Comparison of ENCODE assay signal across 8 cellular contexts in the genomic region with DNA sequence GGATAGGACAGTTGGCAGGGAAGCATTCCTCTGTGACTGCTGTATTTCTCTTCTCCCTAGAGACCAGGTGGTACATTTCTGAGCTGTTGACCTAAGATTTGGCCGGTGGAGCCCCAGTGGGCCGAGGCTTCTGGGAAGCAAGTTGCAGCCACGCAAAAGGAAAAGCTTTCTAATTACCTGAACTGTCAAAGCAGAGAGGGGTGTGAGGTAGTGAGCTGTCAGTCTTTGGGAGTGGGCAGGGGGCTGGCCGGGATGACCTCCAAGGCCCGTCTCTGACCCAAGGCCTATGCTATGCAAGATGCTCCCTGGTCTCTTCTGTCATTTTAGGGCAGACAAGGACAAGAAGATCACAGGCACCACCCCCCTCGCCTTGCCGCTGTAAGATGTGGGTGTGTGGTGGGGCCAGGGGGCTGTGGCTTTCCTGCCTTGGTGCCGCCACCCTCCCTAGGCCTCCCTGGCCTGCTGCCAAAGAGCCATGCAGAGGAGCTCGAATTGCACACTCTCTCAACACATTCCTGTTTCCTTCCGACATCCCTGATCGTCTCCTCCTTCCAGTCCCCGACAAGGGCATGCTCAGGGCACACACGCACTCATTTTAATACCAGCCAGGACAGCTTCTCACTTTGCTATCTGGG. TPM values are rescaled to one million over a fixed set of nuclear protein-coding genes. Genes with fewer than 3 reads are reported as not detected.
DNase-seq lines count a peak whose midpoint lies in the region; ATAC-seq lines count a peak whose summit lies in the region.

No MANE protein-coding gene starts in this region.

- ATAC-seq in GM19463 (IDR thresholded peaks at IDR 0.05; ENCODE audit: unreplicated experiment), result no peak
- ATAC-seq in HG02840 (IDR thresholded peaks at IDR 0.05; ENCODE audit: low FRiP score, unreplicated experiment), result no peak

- peaks cover 21% of the 10 kb centered on the region for H3K4me1 Mint-ChIP-seq in activated T-helper 1 cell treated with anti-CD3 and anti-CD28 coated beads, Interleukin-12 subunit alpha, Interleukin-12 subunit beta, Interleukin-2, Interleukin-4 antibody, amounts not matched to agents 30 ng/mL and 10 ng/mL and 1 ng/mL, durations not matched to agents 14 hours and 24 hours and 36 hours (ENCODE audit: low read depth)

- DNase-seq in GM03348 (ENCODE audit: low spot score) (peak; percentile 73), NCI-H526 (lab: John Stamatoyannopoulos, UW) (peak; percentile 43 to 62), iPS-NIHi11 (ENCODE audit: low spot score) (peak; percentile 73), OCI-M2 (lab: John Stamatoyannopoulos, UW; ENCODE audit: unreplicated experiment) (no peak)
- peak; percentile 5 for DNase-seq in activated T-helper 1 cell treated with anti-CD3 and anti-CD28 coated beads, Interleukin-12 subunit alpha, Interleukin-12 subunit beta, Interleukin-2, Interleukin-4 antibody, amounts not matched to agents 30 ng/mL and 10 ng/mL and 1 ng/mL, durations not matched to agents 14 hours and 24 hours and 36 hours (ENCODE audit: low spot score)
- DNase-seq in stimulated activated CD8-positive, alpha-beta memory T cell treated with anti-CD3 and anti-CD28 coated beads, Interleukin-15, amount 100 ng/mL, for 24 hours (ENCODE audit: low read depth), result peak; percentile 22

- no peaks in the 10 kb centered on the region for H3K36me3 Mint-ChIP-seq in activated T-helper 1 cell treated with anti-CD3 and anti-CD28 coated beads, Interleukin-12 subunit alpha, Interleukin-12 subunit beta, Interleukin-2, Interleukin-4 antibody, amounts not matched to agents 30 ng/mL and 10 ng/mL and 1 ng/mL, durations not matched to agents 14 hours and 24 hours and 36 hours (ENCODE audit: low read depth)

- H3K4me3 Mint-ChIP-seq in activated T-helper 1 cell treated with anti-CD3 and anti-CD28 coated beads, Interleukin-12 subunit alpha, Interleukin-12 subunit beta, Interleukin-2, Interleukin-4 antibody, amounts not matched to agents 30 ng/mL and 10 ng/mL and 1 ng/mL, durations not matched to agents 14 hours and 24 hours and 36 hours, result no peak overlapping the region

- no peak overlapping the region for H3K27ac Mint-ChIP-seq in activated T-helper 1 cell treated with anti-CD3 and anti-CD28 coated beads, Interleukin-12 subunit alpha, Interleukin-12 subunit beta, Interleukin-2, Interleukin-4 antibody, amounts not matched to agents 30 ng/mL and 10 ng/mL and 1 ng/mL, durations not matched to agents 14 hours and 24 hours and 36 hours

- intact Hi-C loops in activated T-helper 1 cell treated with anti-CD3 and anti-CD28 coated beads, Interleukin-12 subunit alpha, Interleukin-12 subunit beta, Interleukin-2, Interleukin-4 antibody, amounts not matched to agents 30 ng/mL and 10 ng/mL and 1 ng/mL, durations not matched to agents 14 hours and 24 hours and 36 hours (cut with micrococcal nuclease), result no loop called here

- H3K9me3 Mint-ChIP-seq in activated T-helper 1 cell treated with anti-CD3 and anti-CD28 coated beads, Interleukin-12 subunit alpha, Interleukin-12 subunit beta, Interleukin-2, Interleukin-4 antibody, amounts not matched to agents 30 ng/mL and 10 ng/mL and 1 ng/mL, durations not matched to agents 14 hours and 24 hours and 36 hours, result no peaks in the 10 kb centered on the region

- peaks cover 22% of the 10 kb centered on the region for H3K27me3 Mint-ChIP-seq in activated T-helper 1 cell treated with anti-CD3 and anti-CD28 coated beads, Interleukin-12 subunit alpha, Interleukin-12 subunit beta, Interleukin-2, Interleukin-4 antibody, amounts not matched to agents 30 ng/mL and 10 ng/mL and 1 ng/mL, durations not matched to agents 14 hours and 24 hours and 36 hours (ENCODE audit: insufficient read depth)

RNA-seq across cellular contexts. Expression of a gene that starts 7.7 kb away (rescaled TPM):
- total RNA-seq in activated T-helper 1 cell treated with anti-CD3 and anti-CD28 coated beads, Interleukin-12 subunit alpha, Interleukin-12 subunit beta, Interleukin-2, Interleukin-4 antibody, amounts not matched to agents 30 ng/mL and 10 ng/mL and 1 ng/mL, durations not matched to agents 14 hours and 24 hours and 36 hours, result not detected in 2 replicates

RNA-seq across cellular contexts. Expression of a gene that starts 36.3 kb away (rescaled TPM):
- not detected in 2 replicates for total RNA-seq in activated T-helper 1 cell treated with anti-CD3 and anti-CD28 coated beads, Interleukin-12 subunit alpha, Interleukin-12 subunit beta, Interleukin-2, Interleukin-4 antibody, amounts not matched to agents 30 ng/mL and 10 ng/mL and 1 ng/mL, durations not matched to agents 14 hours and 24 hours and 36 hours
